In the genomic region with DNA sequence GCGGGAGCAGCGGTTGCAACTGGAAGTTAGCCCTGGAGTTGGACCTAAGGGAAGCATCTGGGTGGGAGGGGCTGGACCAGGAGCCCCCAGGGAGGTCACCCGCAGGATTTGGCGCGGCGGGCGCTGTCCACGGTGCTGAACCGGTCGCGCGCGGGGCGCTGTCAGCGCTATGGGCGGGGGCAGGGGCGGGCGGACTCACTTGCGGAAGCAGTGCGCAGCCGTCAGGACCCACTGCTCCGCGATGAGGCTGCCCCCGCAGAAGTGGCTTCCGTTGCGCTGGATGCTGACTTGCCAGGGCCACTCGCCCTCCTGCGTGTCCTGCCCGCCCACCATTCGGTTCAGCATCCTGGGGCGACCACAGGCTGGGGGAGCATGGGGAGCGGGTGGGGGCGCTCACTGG, we compare ENCODE assay signal across 8 cellular contexts. TPM values are rescaled to one million over a fixed set of nuclear protein-coding genes. Genes with fewer than 3 reads are reported as not detected.
DNase-seq lines count a peak whose midpoint lies in the region; ATAC-seq and TF ChIP-seq lines count a peak whose summit lies in the region.

No MANE protein-coding gene starts in this region.

- DNase-seq in activated B cell treated with CpG ODN at 0.5 μM for 24 hours (peak; percentile 79), NCI-H510A treated with DMSO at 0.1 percent for 48 hours (lab: John Stamatoyannopoulos, UW) (no peak), DMS153 (lab: John Stamatoyannopoulos, UW) (no peak)
- DNase-seq in central memory CD8-positive, alpha-beta T cell (ENCODE audit: low spot score in 2 of 2): peak; percentile 73
- DNase-seq in stimulated activated CD8-positive, alpha-beta memory T cell treated with anti-CD3 and anti-CD28 coated beads, Interleukin-15, amount 100 ng/mL, for 24 hours (ENCODE audit: low read depth): peak; percentile 66

- WGBS in liver: 21% methylated on average over 33 of the region's 33 CpGs

- H3K9me3 ChIP-seq in liver (ENCODE audit: control insufficient read depth in 4 of 4, low read length in 3 of 4): no peaks in the 10 kb centered on the region

- no peak for TF ChIP-seq RAD21 in liver (IDR thresholded peaks at IDR 0.05)

- no peaks in the 10 kb centered on the region for H3K36me3 Mint-ChIP-seq in activated B cell treated with CpG ODN at 0.5 μM for 24 hours (ENCODE audit: low read depth)
- peaks cover 3% of the 10 kb centered on the region for H3K36me3 Mint-ChIP-seq in central memory CD8-positive, alpha-beta T cell (ENCODE audit: insufficient read depth)

- H3K27ac ChIP-seq in liver (ENCODE audit: low read depth in 1 of 2, low read length in 2 of 2): no peak overlapping the region

- POLR2A ChIA-PET in activated B cell treated with CpG ODN at 0.5 μM for 24 hours (lab: Charles Lee): no interaction called here

- H3K4me1 Mint-ChIP-seq in activated B cell treated with CpG ODN at 0.5 μM for 24 hours: peaks cover 11% of the 10 kb centered on the region
- peaks cover 12% of the 10 kb centered on the region for H3K4me1 Mint-ChIP-seq in central memory CD8-positive, alpha-beta T cell

- H3K4me3 Mint-ChIP-seq in activated B cell treated with CpG ODN at 0.5 μM for 24 hours: no peak overlapping the region
- H3K4me3 Mint-ChIP-seq in central memory CD8-positive, alpha-beta T cell: no peak overlapping the region

- intact Hi-C loops in activated B cell treated with CpG ODN at 0.5 μM for 24 hours (cut with micrococcal nuclease): loop anchor here (2.0 kb wide), 1 partner anchor 37 kb away; the partner anchor contains the start of gene SRRM2

- peaks cover 2% of the 10 kb centered on the region for H3K27me3 Mint-ChIP-seq in activated B cell treated with CpG ODN at 0.5 μM for 24 hours
- H3K27me3 Mint-ChIP-seq in central memory CD8-positive, alpha-beta T cell: no peaks in the 10 kb centered on the region

- H3K9ac ChIP-seq in liver (ENCODE audit: low read depth in 1 of 2, low read length in 2 of 2): no peak overlapping the region

- H3K4me1 ChIP-seq in liver (ENCODE audit: control insufficient read depth in 4 of 4, insufficient read depth in 4 of 4, low read length in 3 of 4): peaks cover 13 to 19% (median 18%) of the 10 kb centered on the region in 4 donors

- TF ChIP-seq CTCF in activated B cell treated with CpG ODN at 0.5 μM for 24 hours (IDR thresholded peaks at IDR 0.05) (no peak), liver (IDR thresholded peaks at IDR 0.05; ENCODE audit: low read depth, low read length, missing input control) (no peak)

- no peak overlapping the region for H3K27ac Mint-ChIP-seq in activated B cell treated with CpG ODN at 0.5 μM for 24 hours
- no peak overlapping the region for H3K27ac Mint-ChIP-seq in central memory CD8-positive, alpha-beta T cell (ENCODE audit: low read depth)

- no peaks in the 10 kb centered on the region for H3K36me3 ChIP-seq in liver (ENCODE audit: control insufficient read depth in 4 of 4, insufficient read depth in 3 of 4, low read depth in 1 of 4, low read length in 3 of 4)

- CTCF ChIA-PET in activated B cell treated with CpG ODN at 0.5 μM for 24 hours (lab: Charles Lee): no interaction called here

- no peaks in the 10 kb centered on the region for H3K27me3 ChIP-seq in liver (ENCODE audit: control insufficient read depth in 4 of 4, insufficient read depth in 4 of 4, low read length in 3 of 4)

- ATAC-seq in HG02798 (IDR thresholded peaks at IDR 0.05; ENCODE audit: poor library complexity, unreplicated experiment) (peak; percentile 32), activated B cell treated with CpG ODN at 0.5 μM for 24 hours (ENCODE audit: low read depth) (peak; percentile 96), GM18517 (IDR thresholded peaks at IDR 0.05; ENCODE audit: unreplicated experiment) (no peak)
- peak; percentile 94 for ATAC-seq in central memory CD8-positive, alpha-beta T cell (replicated peaks; ENCODE audit: extremely low read depth, poor library complexity, severe bottlenecking)

- no peak overlapping the region for H3K4me3 ChIP-seq in liver (ENCODE audit: low read depth in 1 of 3, low read length in 3 of 3)

- no peaks in the 10 kb centered on the region for H3K9me3 Mint-ChIP-seq in activated B cell treated with CpG ODN at 0.5 μM for 24 hours
- no peaks in the 10 kb centered on the region for H3K9me3 Mint-ChIP-seq in central memory CD8-positive, alpha-beta T cell

TF ChIP-seq in liver, 16 proteins besides CTCF, POLR2A, EP300 and RAD21:
- peak; percentile 99 for TF ChIP-seq REST (IDR thresholded peaks at IDR 0.05)
- TF ChIP-seq HNF4A (conservative IDR thresholded peaks at IDR 0.05): no peak

RNA-seq across cellular contexts. Expression of gene PRSS27, which starts 4.5 kb away (rescaled TPM):
- total RNA-seq in activated B cell treated with CpG ODN at 0.5 μM for 24 hours (1.5 and 1.8 TPM in 2 replicates), liver (1 to 10 TPM in 1 of 2 donors, under 1 TPM in 1; 0.05 to 1.5 TPM)
- polyA plus RNA-seq in liver: under 1 TPM in 1 of 2 donors, not detected in 1; 0.22 TPM

RNA-seq across cellular contexts. Expression of gene KCTD5, which starts 33.2 kb away (rescaled TPM):
- total RNA-seq in activated B cell treated with CpG ODN at 0.5 μM for 24 hours: 30.3 and 31.4 TPM in 2 replicates
- 10 to 100 TPM; 11.3 to 14.2 TPM for total RNA-seq in liver
- 10 to 100 TPM in 1 of 2 donors, 1 to 10 TPM in 1; 8.3 to 11.7 TPM for polyA plus RNA-seq in liver

RNA-seq across cellular contexts. Expression of gene SRRM2, which starts 36.9 kb away (rescaled TPM):
- total RNA-seq in activated B cell treated with CpG ODN at 0.5 μM for 24 hours: 891 and 963 TPM in 2 replicates
- 100 to 1,000 TPM in 1 of 2 donors, 10 to 100 TPM in 1; 84.8 to 119 TPM for total RNA-seq in liver
- polyA plus RNA-seq in liver: 100 to 1,000 TPM; 147 to 199 TPM

Comparison
In these comparisons a context has a peak if more than half of its experiments do, and no peak if none do; other contexts are left out.
1. DNase-seq: peak in activated B cell treated with CpG ODN at 0.5 μM for 24 hours (single experiment), central memory CD8-positive, alpha-beta T cell (2 of 2) and stimulated activated CD8-positive, alpha-beta memory T cell treated with anti-CD3 and anti-CD28 coated beads, Interleukin-15, amount 100 ng/mL, for 24 hours (single experiment); none in NCI-H510A treated with DMSO at 0.1 percent for 48 hours (single experiment) and DMS153 (single experiment).